ENCODE assay signal across 1 cellular context in the genomic region with DNA sequence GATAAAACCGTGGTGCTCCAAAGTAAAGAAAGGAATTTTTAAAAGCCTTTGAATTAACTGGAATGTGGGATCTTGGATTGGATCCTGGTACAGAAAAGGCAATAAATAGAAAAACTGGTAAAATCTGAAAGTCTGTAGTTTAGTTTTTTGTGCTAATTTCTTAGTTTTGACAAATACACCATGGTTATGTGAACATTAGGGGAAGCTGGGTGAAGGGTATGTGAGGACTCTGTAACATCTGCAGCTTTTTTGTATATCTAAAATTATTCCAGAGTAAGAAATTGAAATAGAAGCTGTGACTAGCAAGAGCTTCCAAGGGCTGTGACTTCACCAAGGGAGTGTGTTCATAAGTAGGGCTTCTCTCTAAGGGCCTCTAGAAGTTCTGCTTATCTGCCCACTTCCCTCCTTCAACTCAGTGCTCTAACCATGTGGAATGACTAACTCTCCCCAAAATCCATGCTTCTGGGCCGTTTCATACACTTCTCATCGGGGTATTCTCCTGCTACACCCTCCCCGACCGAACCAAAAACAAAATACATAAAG.
TF ChIP-seq lines count a peak whose summit lies in the region.

No MANE protein-coding gene starts in this region.

TF ChIP-seq in K562, 482 proteins besides CTCF, POLR2A, EP300 and RAD21:
- TF ChIP-seq STAT5A (IDR thresholded peaks at IDR 0.05; ENCODE audit: borderline replicate concordance, low read length) (no peak), SPI1 (IDR thresholded peaks at IDR 0.05; ENCODE audit: borderline replicate concordance, low read depth, low read length) (0 out of 2 replicates have a peak, but pooled peaks have one; percentile 28), PYGO2 (tag; IDR thresholded peaks at IDR 0.05) (no peak)
- TF ChIP-seq, protein P1, sequence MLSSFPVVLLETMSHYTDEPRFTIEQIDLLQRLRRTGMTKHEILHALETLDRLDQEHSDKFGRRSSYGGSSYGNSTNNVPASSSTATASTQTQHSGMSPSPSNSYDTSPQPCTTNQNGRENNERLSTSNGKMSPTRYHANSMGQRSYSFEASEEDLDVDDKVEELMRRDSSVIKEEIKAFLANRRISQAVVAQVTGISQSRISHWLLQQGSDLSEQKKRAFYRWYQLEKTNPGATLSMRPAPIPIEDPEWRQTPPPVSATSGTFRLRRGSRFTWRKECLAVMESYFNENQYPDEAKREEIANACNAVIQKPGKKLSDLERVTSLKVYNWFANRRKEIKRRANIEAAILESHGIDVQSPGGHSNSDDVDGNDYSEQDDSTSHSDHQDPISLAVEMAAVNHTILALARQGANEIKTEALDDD (IDR thresholded peaks at IDR 0.05): 0 out of 2 replicates have a peak, but pooled peaks have one; percentile 25
